2 cellular contexts compared by ENCODE assay signal in the genomic region with DNA sequence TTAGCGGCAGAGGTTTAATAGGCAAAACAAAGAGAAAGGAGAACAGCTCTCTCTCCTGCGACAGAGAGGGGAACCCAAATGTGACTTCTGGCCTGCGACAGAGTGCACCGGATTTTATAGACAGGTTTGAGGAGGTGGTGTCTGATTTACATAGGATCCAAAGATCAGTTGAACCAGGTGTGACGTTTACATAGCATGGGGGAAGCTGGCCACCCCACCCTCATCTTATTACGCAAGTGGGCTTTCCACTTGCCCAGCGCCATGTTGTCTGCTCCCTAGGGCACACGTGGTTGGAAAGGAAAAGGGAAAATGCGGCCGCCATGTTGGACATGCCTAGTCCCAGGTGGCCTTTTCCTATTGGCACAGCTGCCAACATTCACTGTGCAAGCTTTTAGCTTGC.
TF ChIP-seq lines count a peak whose summit lies in the region.

No MANE protein-coding gene starts in this region.

TF ChIP-seq in GM23338, 12 proteins besides CTCF, POLR2A, EP300 and RAD21:
- TF ChIP-seq POLR2AphosphoS5 (IDR thresholded peaks at IDR 0.05; ENCODE audit: low read depth) (no peak), JUNB (IDR thresholded peaks at IDR 0.05; ENCODE audit: unreplicated experiment) (no peak), EZH2phosphoT487 (IDR thresholded peaks at IDR 0.05; ENCODE audit: unreplicated experiment) (no peak), STAT1 (IDR thresholded peaks at IDR 0.05; ENCODE audit: unreplicated experiment) (no peak), CREB1 (CRISPR knock-in tag; IDR thresholded peaks at IDR 0.05; ENCODE audit: low read depth) (no peak), ZNF331 (CRISPR knock-in tag; IDR thresholded peaks at IDR 0.05; ENCODE audit: low read depth) (no peak), NANOG (IDR thresholded peaks at IDR 0.05; ENCODE audit: borderline replicate concordance) (no peak), EZH2 (IDR thresholded peaks at IDR 0.05; ENCODE audit: low read depth, unreplicated experiment) (no peak), ZNF114 (CRISPR knock-in tag; IDR thresholded peaks at IDR 0.05) (no peak)
- TF ChIP-seq, protein P1, sequence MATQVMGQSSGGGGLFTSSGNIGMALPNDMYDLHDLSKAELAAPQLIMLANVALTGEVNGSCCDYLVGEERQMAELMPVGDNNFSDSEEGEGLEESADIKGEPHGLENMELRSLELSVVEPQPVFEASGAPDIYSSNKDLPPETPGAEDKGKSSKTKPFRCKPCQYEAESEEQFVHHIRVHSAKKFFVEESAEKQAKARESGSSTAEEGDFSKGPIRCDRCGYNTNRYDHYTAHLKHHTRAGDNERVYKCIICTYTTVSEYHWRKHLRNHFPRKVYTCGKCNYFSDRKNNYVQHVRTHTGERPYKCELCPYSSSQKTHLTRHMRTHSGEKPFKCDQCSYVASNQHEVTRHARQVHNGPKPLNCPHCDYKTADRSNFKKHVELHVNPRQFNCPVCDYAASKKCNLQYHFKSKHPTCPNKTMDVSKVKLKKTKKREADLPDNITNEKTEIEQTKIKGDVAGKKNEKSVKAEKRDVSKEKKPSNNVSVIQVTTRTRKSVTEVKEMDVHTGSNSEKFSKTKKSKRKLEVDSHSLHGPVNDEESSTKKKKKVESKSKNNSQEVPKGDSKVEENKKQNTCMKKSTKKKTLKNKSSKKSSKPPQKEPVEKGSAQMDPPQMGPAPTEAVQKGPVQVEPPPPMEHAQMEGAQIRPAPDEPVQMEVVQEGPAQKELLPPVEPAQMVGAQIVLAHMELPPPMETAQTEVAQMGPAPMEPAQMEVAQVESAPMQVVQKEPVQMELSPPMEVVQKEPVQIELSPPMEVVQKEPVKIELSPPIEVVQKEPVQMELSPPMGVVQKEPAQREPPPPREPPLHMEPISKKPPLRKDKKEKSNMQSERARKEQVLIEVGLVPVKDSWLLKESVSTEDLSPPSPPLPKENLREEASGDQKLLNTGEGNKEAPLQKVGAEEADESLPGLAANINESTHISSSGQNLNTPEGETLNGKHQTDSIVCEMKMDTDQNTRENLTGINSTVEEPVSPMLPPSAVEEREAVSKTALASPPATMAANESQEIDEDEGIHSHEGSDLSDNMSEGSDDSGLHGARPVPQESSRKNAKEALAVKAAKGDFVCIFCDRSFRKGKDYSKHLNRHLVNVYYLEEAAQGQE (IDR thresholded peaks at IDR 0.05; ENCODE audit: unreplicated experiment) = no peak
- TF ChIP-seq, protein P2, sequence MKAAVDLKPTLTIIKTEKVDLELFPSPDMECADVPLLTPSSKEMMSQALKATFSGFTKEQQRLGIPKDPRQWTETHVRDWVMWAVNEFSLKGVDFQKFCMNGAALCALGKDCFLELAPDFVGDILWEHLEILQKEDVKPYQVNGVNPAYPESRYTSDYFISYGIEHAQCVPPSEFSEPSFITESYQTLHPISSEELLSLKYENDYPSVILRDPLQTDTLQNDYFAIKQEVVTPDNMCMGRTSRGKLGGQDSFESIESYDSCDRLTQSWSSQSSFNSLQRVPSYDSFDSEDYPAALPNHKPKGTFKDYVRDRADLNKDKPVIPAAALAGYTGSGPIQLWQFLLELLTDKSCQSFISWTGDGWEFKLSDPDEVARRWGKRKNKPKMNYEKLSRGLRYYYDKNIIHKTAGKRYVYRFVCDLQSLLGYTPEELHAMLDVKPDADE (IDR thresholded peaks at IDR 0.05) = no peak

TF ChIP-seq in H1, 55 proteins besides CTCF, POLR2A, EP300 and RAD21:
- TF ChIP-seq SP4 (IDR thresholded peaks at IDR 0.05; ENCODE audit: low read length) = no peak
- TF ChIP-seq CHD2 (IDR thresholded peaks at IDR 0.05; ENCODE audit: low read length) = no peak
- TF ChIP-seq, protein P3, sequence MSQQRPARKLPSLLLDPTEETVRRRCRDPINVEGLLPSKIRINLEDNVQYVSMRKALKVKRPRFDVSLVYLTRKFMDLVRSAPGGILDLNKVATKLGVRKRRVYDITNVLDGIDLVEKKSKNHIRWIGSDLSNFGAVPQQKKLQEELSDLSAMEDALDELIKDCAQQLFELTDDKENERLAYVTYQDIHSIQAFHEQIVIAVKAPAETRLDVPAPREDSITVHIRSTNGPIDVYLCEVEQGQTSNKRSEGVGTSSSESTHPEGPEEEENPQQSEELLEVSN (IDR thresholded peaks at IDR 0.05) = no peak
- TF ChIP-seq TAF7 (optimal IDR thresholded peaks at IDR 0.05; ENCODE audit: borderline replicate concordance, low read depth, low read length) = no peak
- no peak for TF ChIP-seq SIX5 (IDR thresholded peaks at IDR 0.05; ENCODE audit: low read depth, low read length)
- TF ChIP-seq CEBPB (IDR thresholded peaks at IDR 0.05; ENCODE audit: low read depth, low read length) = 0 out of 2 replicates have a peak, but pooled peaks have one; percentile 36
- TF ChIP-seq YY1 (IDR thresholded peaks at IDR 0.05; ENCODE audit: low read depth, low read length) = peak; percentile 48; the same call in 1 of the 2 replicates
- no peak for TF ChIP-seq JUN (IDR thresholded peaks at IDR 0.05; ENCODE audit: low read depth, low read length)
TF ChIP-seq in H1: peak in this region for 2.
